In the genomic region with DNA sequence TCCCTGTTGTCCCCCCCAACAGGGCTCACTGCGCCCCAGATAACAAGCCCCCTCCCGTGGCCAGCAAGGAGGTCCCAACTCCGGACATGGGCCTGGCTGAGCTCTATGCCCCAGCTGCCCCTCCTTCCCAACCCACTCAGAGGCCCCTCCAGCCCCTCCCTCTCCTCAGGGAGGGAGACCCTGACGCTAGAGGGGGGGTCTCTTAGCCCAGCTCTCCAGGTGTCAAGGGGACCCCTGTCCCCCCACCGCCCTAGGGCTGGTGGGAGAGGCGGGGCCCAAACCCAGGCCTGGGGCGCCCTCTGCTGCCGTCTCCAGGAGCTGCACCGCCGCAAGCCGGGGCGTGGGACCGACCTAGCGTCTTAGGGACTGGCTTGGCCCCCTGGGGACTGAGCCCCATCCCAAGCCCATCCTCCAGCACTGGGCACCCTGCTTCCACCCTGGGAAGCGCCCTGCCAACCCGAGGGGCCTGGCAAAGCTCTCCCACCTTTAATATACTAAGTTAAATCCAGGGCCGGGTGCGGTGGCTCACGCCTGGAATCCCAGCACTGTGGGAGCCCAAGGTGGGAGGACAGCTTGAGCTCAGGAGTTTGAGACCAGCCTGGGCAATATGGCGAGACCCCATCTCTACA, we compare ENCODE assay signal across 8 cellular contexts. TPM values are rescaled to one million over a fixed set of nuclear protein-coding genes. Genes with fewer than 3 reads are reported as not detected.
A peak's percentile ranks its signal among the peaks of the same experiment; 100 is the strongest.
DNase-seq lines count a peak whose midpoint lies in the region; ATAC-seq, FAIRE-seq and TF ChIP-seq lines count a peak whose summit lies in the region.

No MANE protein-coding gene starts in this region.

- FAIRE-seq in H54 (lab: Jason Lieb, UNC), result no peak
- FAIRE-seq in astrocyte (lab: Jason Lieb, UNC), result no peak

- H3K9me3 Mint-ChIP-seq in astrocyte (ENCODE audit: unreplicated experiment), result no peaks in the 10 kb centered on the region

- peak; percentile 41 for TF ChIP-seq CTCF in astrocyte (IDR thresholded peaks at IDR 0.05; ENCODE audit: insufficient read depth, low read depth, low read length)

- peaks cover under 1% of the 10 kb centered on the region for H3K36me3 Mint-ChIP-seq in astrocyte (ENCODE audit: low read depth, unreplicated experiment)

- H3K79me2 ChIP-seq in astrocyte (ENCODE audit: insufficient read depth, low read length), result no peaks in the 10 kb centered on the region

- ATAC-seq in GM18511 (IDR thresholded peaks at IDR 0.05; ENCODE audit: unreplicated experiment) (no peak), GM18520 (IDR thresholded peaks at IDR 0.05; ENCODE audit: unreplicated experiment) (no peak)

- H3K27ac Mint-ChIP-seq in astrocyte (ENCODE audit: unreplicated experiment), result no peak overlapping the region

- no peak overlapping the region for H3K9ac ChIP-seq in astrocyte (ENCODE audit: low read length)

- no peak overlapping the region for H3K4me3 Mint-ChIP-seq in astrocyte (ENCODE audit: unreplicated experiment)

- no peak for TF ChIP-seq POLR2A in H54 (IDR thresholded peaks at IDR 0.05; ENCODE audit: low read depth, low read length)

- no peaks in the 10 kb centered on the region for H3K9me3 ChIP-seq in astrocyte (ENCODE audit: insufficient read depth, low read depth, low read length)

- peaks cover 10% of the 10 kb centered on the region for H4K20me1 ChIP-seq in astrocyte (ENCODE audit: insufficient read depth, low read length)

- H3K4me1 ChIP-seq in astrocyte (ENCODE audit: insufficient read depth, low read length), result no peaks in the 10 kb centered on the region

- peaks cover 24% of the 10 kb centered on the region for H3K27me3 Mint-ChIP-seq in astrocyte (ENCODE audit: low read depth, unreplicated experiment)

- no peak overlapping the region for H2AFZ ChIP-seq in astrocyte (ENCODE audit: low read depth, low read length)

- no peaks in the 10 kb centered on the region for H3K4me1 Mint-ChIP-seq in astrocyte (ENCODE audit: low read depth, unreplicated experiment)

- H3K27me3 ChIP-seq in astrocyte (ENCODE audit: insufficient read depth, low read length), result peaks cover 30% of the 10 kb centered on the region

- H3K4me2 ChIP-seq in astrocyte (ENCODE audit: low read length), result no peak overlapping the region

- no peak overlapping the region for H3K4me3 ChIP-seq in astrocyte (ENCODE audit: insufficient read depth, low read depth, low read length)

- H3K27ac ChIP-seq in astrocyte (ENCODE audit: low read depth, low read length), result no peak overlapping the region

- peak; percentile 82 for DNase-seq in AG08396 (ENCODE audit: low spot score)
- peak; percentile 85 for DNase-seq in H54 (ENCODE audit: insufficient read length, low spot score)
- DNase-seq in T-helper 2 cell, result peak; percentile 47 to 64 (median 51)
- no peak for DNase-seq in astrocyte (ENCODE audit: low read depth)
- peak; percentile 30 for DNase-seq in inferior parietal cortex (ENCODE audit: extremely low spot score)
- DNase-seq in stimulated activated CD4-positive, alpha-beta T cell treated with anti-CD3 and anti-CD28 coated beads, TNF-alpha, amount 100 ng/mL, for 1 hour (ENCODE audit: low read depth in 3 of 3, low spot score in 1 of 3), result peak; percentile 16 to 74 (median 54)

- H3K36me3 ChIP-seq in astrocyte (ENCODE audit: insufficient read depth, low read length), result no peaks in the 10 kb centered on the region

RNA-seq across cellular contexts. Expression of a gene that starts 1.4 kb away (rescaled TPM):
- total RNA-seq in astrocyte, result 2.5 and 2.7 TPM in 2 replicates

RNA-seq across cellular contexts. Expression of a gene that starts 17.5 kb away (rescaled TPM):
- 60.0 and 68.9 TPM in 2 replicates for total RNA-seq in astrocyte

RNA-seq across cellular contexts. Expression of a gene that starts 19.3 kb away (rescaled TPM):
- total RNA-seq in astrocyte, result 155 and 173 TPM in 2 replicates

RNA-seq across cellular contexts. Expression of a gene that starts 19.7 kb away (rescaled TPM):
- not detected in 2 replicates for total RNA-seq in astrocyte

RNA-seq across cellular contexts. Expression of a gene that starts 24.8 kb away (rescaled TPM):
- total RNA-seq in astrocyte, result 781 and 819 TPM in 2 replicates
